Comparison of ENCODE assay signal across 8 cellular contexts in genomic region chr1:150363426-150364230, GRCh38. TPM values are rescaled to one million over a fixed set of nuclear protein-coding genes. Genes with fewer than 3 reads are reported as not detected.
A peak's percentile ranks its signal among the peaks of the same experiment; 100 is the strongest.
DNase-seq lines count a peak whose midpoint lies in the region; ATAC-seq and TF ChIP-seq lines count a peak whose summit lies in the region.

RPRD2 (plus strand) TSS chr1:150364147; CDS start chr1:150364715, 568 bp downstream.

- H3K27ac ChIP-seq in temporal lobe (ENCODE audit: low read depth, low read length): peak within 1 kb of the TSS; percentile 99

- ATAC-seq in HG02610 (IDR thresholded peaks at IDR 0.05; ENCODE audit: unreplicated experiment): peak; percentile 87
- ATAC-seq in activated naive CD4-positive, alpha-beta T cell treated with anti-CD3 and anti-CD28 coated beads, Interleukin-2, amount 50 U/mL, for 72 hours: peak; percentile 94 to 96

- peaks cover 23 to 30% of the 10 kb centered on the region in 2 donors for H3K36me3 Mint-ChIP-seq in activated naive CD4-positive, alpha-beta T cell treated with anti-CD3 and anti-CD28 coated beads, Interleukin-2, amount 50 U/mL, for 72 hours

- DNase-seq in GM10248 (ENCODE audit: extremely low spot score) (peak; percentile 98), NCI-H1092 treated with DMSO at 0.1 percent for 48 hours (lab: John Stamatoyannopoulos, UW) (peak; percentile 99), SKM-1 (lab: John Stamatoyannopoulos, UW; ENCODE audit: unreplicated experiment) (peak; percentile 99), glomerular endothelial cell (ENCODE audit: extremely low read depth, low read depth, low spot score) (peak; percentile 95), occipital lobe (lab: John Stamatoyannopoulos, UW) (peak; percentile 98)
- peak; percentile 96 to 98 for DNase-seq in activated naive CD4-positive, alpha-beta T cell treated with anti-CD3 and anti-CD28 coated beads, Interleukin-2, amount 50 U/mL, for 72 hours (ENCODE audit: low spot score in 2 of 2)

- POLR2A ChIA-PET in GM10248 (lab: Yijun Ruan, JAX): interaction anchor here (0.9 to 1.3 kb wide), 4 partner anchors 11 to 216 kb away, joined by 3 to 5 read pairs (median 4); partner anchors contain the start of gene MCL1

- CTCF ChIA-PET in GM10248 (lab: Yijun Ruan, JAX): interaction anchor here (0.9 to 1.7 kb wide), 4 partner anchors 19 to 169 kb away, joined by 3 to 5 read pairs (median 3); no protein-coding TSS in a partner anchor

- no peak for TF ChIP-seq CTCF in GM10248 (IDR thresholded peaks at IDR 0.05; ENCODE audit: control extremely low read depth, extremely low read depth, low read depth, missing control alignments)

- H3K27ac Mint-ChIP-seq in activated naive CD4-positive, alpha-beta T cell treated with anti-CD3 and anti-CD28 coated beads, Interleukin-2, amount 50 U/mL, for 72 hours: peak within 1 kb of the TSS; percentile 94 to 100

- no peaks in the 10 kb centered on the region for H3K9me3 Mint-ChIP-seq in activated naive CD4-positive, alpha-beta T cell treated with anti-CD3 and anti-CD28 coated beads, Interleukin-2, amount 50 U/mL, for 72 hours

RNA-seq across cellular contexts. Expression of gene RPRD2, which starts in this region (rescaled TPM):
- 10 to 100 TPM; 23.1 to 26.0 TPM for total RNA-seq in activated naive CD4-positive, alpha-beta T cell treated with anti-CD3 and anti-CD28 coated beads, Interleukin-2, amount 50 U/mL, for 72 hours
- total RNA-seq in glomerular endothelial cell (12.6 and 17.6 TPM in 2 replicates), occipital lobe (17.2 TPM), temporal lobe (20.7 TPM)

Comparison
In these comparisons a context has a peak if more than half of its experiments do, and no peak if none do; other contexts are left out.
1. Peak in every context shown above with its lines: DNase-seq, ATAC-seq and H3K27ac ChIP-seq.